ENCODE assay signal across 8 cellular contexts in genomic region chr1:35882945-35883680, GRCh38. TPM values are rescaled to one million over a fixed set of nuclear protein-coding genes. Genes with fewer than 3 reads are reported as not detected.
DNase-seq lines count a peak whose midpoint lies in the region; TF ChIP-seq lines count a peak whose summit lies in the region.

Gene AGO1 (plus strand): TSS chr1:35883209. CDS start chr1:35883422, 213 bp downstream.

- peak; percentile 99 for TF ChIP-seq CTCF in GM20000 (IDR thresholded peaks at IDR 0.05; ENCODE audit: extremely low read depth, missing control alignments)

- DNase-seq in COLO829 (ENCODE audit: low spot score): peak; percentile 97
- DNase-seq in GM20000 (ENCODE audit: low spot score): peak; percentile 100
- peak; percentile 94 for DNase-seq in HT-29 (ENCODE audit: low spot score)
- DNase-seq in NK-92 (lab: John Stamatoyannopoulos, UW; ENCODE audit: unreplicated experiment): peak; percentile 76
- peak; percentile 94 to 97 for DNase-seq in activated CD8-positive, alpha-beta memory T cell treated with anti-CD3 and anti-CD28 coated beads for 1 hour (ENCODE audit: extremely low read depth in 1 of 2, low read depth in 1 of 2)
- DNase-seq in effector CD4-positive, alpha-beta T cell: peak; percentile 95
- DNase-seq in lung microvascular endothelial cell (ENCODE audit: low read depth in 2 of 2): peak; percentile 95 to 97
- DNase-seq in stimulated activated CD4-positive, alpha-beta T cell treated with anti-CD3 and anti-CD28 coated beads, TNF-alpha, amount 100 ng/mL, for 4 hours (ENCODE audit: low read depth in 3 of 3): peak; percentile 93 to 96 (median 96)

RNA-seq across cellular contexts. Expression of gene AGO1, which starts in this region (rescaled TPM):
- total RNA-seq in HT-29 (2014; rRNA removed; shearing (Covaris generic)): 11.1 and 13.6 TPM in 2 replicates
- total RNA-seq in lung microvascular endothelial cell: 8.1 and 8.3 TPM in 2 replicates

Comparison
In these comparisons a context has a peak if more than half of its experiments do, and no peak if none do; other contexts are left out.
1. Peak in every context shown above with its lines: DNase-seq.